ENCODE assay signal across 8 cellular contexts in genomic region chr2:25951071-25951547, GRCh38. TPM values are rescaled to one million over a fixed set of nuclear protein-coding genes. Genes with fewer than 3 reads are reported as not detected.
DNase-seq lines count a peak whose midpoint lies in the region; ATAC-seq and TF ChIP-seq lines count a peak whose summit lies in the region.

No MANE protein-coding gene starts in this region.

- TF ChIP-seq CTCF in GM10266 (IDR thresholded peaks at IDR 0.05; ENCODE audit: control insufficient read depth, insufficient read depth, low read depth, missing control alignments) (peak; percentile 96), OCI-LY1 (IDR thresholded peaks at IDR 0.05; ENCODE audit: low read length) (peak; percentile 98), mucosa of descending colon (IDR thresholded peaks at IDR 0.05) (peak; percentile 87)

- no peak overlapping the region for H2AFZ ChIP-seq in OCI-LY1 (ENCODE audit: low read length)

- intact Hi-C loops in mucosa of descending colon (cut with DNase I, micrococcal nuclease), result no loop called here

- no peaks in the 10 kb centered on the region for H3F3A ChIP-seq in OCI-LY1 (ENCODE audit: insufficient read depth, low read length)

- no peaks in the 10 kb centered on the region for H3K36me3 ChIP-seq in OCI-LY1 (ENCODE audit: insufficient read depth, low read length)
- no peaks in the 10 kb centered on the region for H3K36me3 ChIP-seq in mucosa of descending colon (ENCODE audit: low read depth)

- H3K27ac ChIP-seq in OCI-LY1 (ENCODE audit: low read depth, low read length, poor library complexity, severe bottlenecking), result no peak overlapping the region

- H4K20me1 ChIP-seq in OCI-LY1 (ENCODE audit: insufficient read depth, low read length), result no peaks in the 10 kb centered on the region

- DNase-seq in GM10266 (ENCODE audit: extremely low spot score) (peak; percentile 71), epidermal melanocyte (ENCODE audit: insufficient read length, low spot score) (peak; percentile 53), mucosa of descending colon (peak; percentile 76 to 88 (median 85))
- DNase-seq in activated CD8-positive, alpha-beta memory T cell treated with anti-CD3 and anti-CD28 coated beads, Interleukin-2, amount 50 U/mL, for 48 hours, result peak; percentile 84
- DNase-seq in stimulated activated CD8-positive, alpha-beta memory T cell treated with anti-CD3 and anti-CD28 coated beads, Interleukin-4, amount 100 ng/mL, for 24 hours (ENCODE audit: low read depth), result peak; percentile 50

- H3K4me1 ChIP-seq in OCI-LY1 (ENCODE audit: insufficient read depth, low read length, severe bottlenecking) (peaks cover 3% of the 10 kb centered on the region), mucosa of descending colon (ENCODE audit: low read depth) (no peaks in the 10 kb centered on the region)

- no peak overlapping the region for H3K9ac ChIP-seq in OCI-LY1 (ENCODE audit: low read length)

- no peaks in the 10 kb centered on the region for H3K79me2 ChIP-seq in OCI-LY1 (ENCODE audit: insufficient read depth, low read length)

- no peak for TF ChIP-seq EP300 in Ishikawa (IDR thresholded peaks at IDR 0.05; ENCODE audit: borderline replicate concordance)

- H3K4me2 ChIP-seq in OCI-LY1 (ENCODE audit: low read length), result no peak overlapping the region

- H3K9me3 ChIP-seq in OCI-LY1 (ENCODE audit: low read length) (no peaks in the 10 kb centered on the region), mucosa of descending colon (no peaks in the 10 kb centered on the region)

- H3K27me3 ChIP-seq in OCI-LY1 (ENCODE audit: insufficient read depth, low read length), result no peaks in the 10 kb centered on the region

- H3K9me2 ChIP-seq in OCI-LY1 (ENCODE audit: low read depth, low read length), result no peaks in the 10 kb centered on the region

- H3K4me3 ChIP-seq in OCI-LY1 (ENCODE audit: low read depth, low read length, poor library complexity, severe bottlenecking), result no peak overlapping the region
- H3K4me3 ChIP-seq in mucosa of descending colon, result no peak overlapping the region

- TF ChIP-seq RAD21 in Ishikawa (IDR thresholded peaks at IDR 0.05; ENCODE audit: low read depth), result peak; percentile 100

- ATAC-seq in mucosa of descending colon (peak; percentile 100), GM21381 (IDR thresholded peaks at IDR 0.05; ENCODE audit: unreplicated experiment) (no peak)

TF ChIP-seq in Ishikawa, 13 proteins besides CTCF, POLR2A, EP300 and RAD21:
- TF ChIP-seq ZBTB7A (IDR thresholded peaks at IDR 0.05; ENCODE audit: low read depth), result no peak
- no peak for TF ChIP-seq CREB1 (IDR thresholded peaks at IDR 0.05; ENCODE audit: low read depth)
- no peak for TF ChIP-seq EGR1 (IDR thresholded peaks at IDR 0.05)
- TF ChIP-seq USF1 (IDR thresholded peaks at IDR 0.05), result no peak
- no peak for TF ChIP-seq NFIC (IDR thresholded peaks at IDR 0.05)
- TF ChIP-seq YY1 (IDR thresholded peaks at IDR 0.05; ENCODE audit: low read depth), result peak; percentile 73
- no peak for TF ChIP-seq CEBPB (IDR thresholded peaks at IDR 0.05)

RNA-seq across cellular contexts. Expression of gene KIF3C, which starts 31.2 kb away (rescaled TPM):
- total RNA-seq in mucosa of descending colon, result 10 to 100 TPM in 1 of 3 donors, 1 to 10 TPM in 2; 1.7 to 14.9 (median 3.3) TPM
